26 cellular contexts compared by ENCODE assay signal in genomic region chr10:86105640-86106039, GRCh38.
"Had no signal": no experiment of that assay in that cellular context is flagged by ENCODE, and none has a peak within 500 bp of the region (broad histone marks: within the 10 kb centered on the region; RNA-seq: fewer than 3 reads in every experiment).

No MANE protein-coding gene starts in this region.

- DNase-seq: activated CD4-positive, alpha-beta T cell treated with anti-CD3 and anti-CD28 coated beads, Interleukin-2, amount 10 ng/mL, durations not matched to agents 7 days and 5 days; activated CD4-positive, alpha-beta T cell treated with anti-CD3 and anti-CD28 coated beads, Interleukin-2, amount 50 U/mL, for 48 hours; activated CD8-positive, alpha-beta T cell treated with anti-CD3 and anti-CD28 coated beads, Interleukin-2, amount 10 ng/mL, durations not matched to agents 7 days and 5 days; activated naive CD4-positive, alpha-beta T cell treated with anti-CD3 and anti-CD28 coated beads, Interleukin-2, amount 10 ng/mL, durations not matched to agents 7 days and 5 days; activated naive CD8-positive, alpha-beta T cell treated with anti-CD3 and anti-CD28 coated beads, Interleukin-2, amount 50 U/mL, for 24 hours; activated T-cell treated with anti-CD3 and anti-CD28 coated beads, Interleukin-2, amount 50 U/mL, for 24 hours; central memory CD4-positive, alpha-beta T cell; MM.1S; MV-4-11; NCI-H1092; NCI-H1436 treated with DMSO at 0.1 percent for 48 hours; NCI-H1694 treated with DMSO at 0.1 percent for 48 hours; NCI-H2029; NCI-H2107; NCI-H2171; NCI-H510A; NCI-H526; NCI-H748 treated with DMSO at 0.1 percent for 48 hours; NK-92 treated with Interleukin-12 subunit alpha and Interleukin-12 subunit beta, amount 100 ng/mL, for 24 hours; PC-3; Peyer's patch; RPMI8226; SHP77 treated with DMSO at 0.1 percent for 48 hours; SK-N-SH had no signal

- H3K27ac ChIP-seq: KMS-11, Peyer's patch, SJSA1 had no signal

- ATAC-seq: activated CD8-positive, alpha-beta T cell treated with anti-CD3 and anti-CD28 coated beads, Interleukin-2, amount 10 ng/mL, durations not matched to agents 7 days and 5 days; activated naive CD8-positive, alpha-beta T cell treated with anti-CD3 and anti-CD28 coated beads, Interleukin-2, amount 50 U/mL, for 24 hours; PC-3 had no signal
